9 cellular contexts compared by ENCODE assay signal in the genomic region with DNA sequence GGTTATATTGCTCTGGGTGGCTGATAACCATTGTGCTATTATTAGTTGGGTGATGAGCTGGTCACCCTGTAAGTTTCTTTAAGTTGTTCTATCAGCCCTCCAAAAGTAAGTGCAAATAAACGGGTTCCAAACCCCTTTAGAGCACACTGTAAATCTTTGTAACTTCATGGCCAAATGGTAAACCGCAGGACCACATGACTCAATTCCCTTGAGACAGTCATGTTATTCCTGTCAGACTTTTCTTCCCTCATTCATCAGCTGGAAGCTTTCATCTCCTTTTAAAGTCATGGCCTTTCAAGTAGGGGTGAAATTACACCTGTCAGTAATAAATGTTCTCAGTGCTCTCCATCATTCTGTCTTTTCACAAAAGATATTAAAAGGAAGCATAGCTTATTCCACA.
DNase-seq lines count a peak whose midpoint lies in the region; ATAC-seq and TF ChIP-seq lines count a peak whose summit lies in the region.
"Had no signal": no experiment of that assay in that cellular context is flagged by ENCODE, and none has a peak within 500 bp of the region (broad histone marks: within the 10 kb centered on the region; RNA-seq: fewer than 3 reads in every experiment).

No MANE protein-coding gene starts in this region.

- H3K36me3 ChIP-seq in sigmoid colon = no peaks in the 10 kb centered on the region
- H3K36me3 ChIP-seq: heart left ventricle had no signal

- TF ChIP-seq EP300 in sigmoid colon (IDR thresholded peaks at IDR 0.05) = no peak

- no peak overlapping the region for H3K4me3 ChIP-seq in sigmoid colon
- H3K4me3 ChIP-seq: heart left ventricle had no signal

- ATAC-seq in GM18907 (IDR thresholded peaks at IDR 0.05; ENCODE audit: unreplicated experiment) = peak; percentile 94
- peak; percentile 75 for ATAC-seq in HG02870 (IDR thresholded peaks at IDR 0.05; ENCODE audit: unreplicated experiment)
- ATAC-seq: heart left ventricle had no signal

- H3K9me3 ChIP-seq in sigmoid colon = no peaks in the 10 kb centered on the region

- intact Hi-C loops in sigmoid colon (cut with DNase I) = loop anchor here (10.0 kb wide), 2 partner anchors 246 to 384 kb away; no protein-coding TSS in a partner anchor

- TF ChIP-seq POLR2A in sigmoid colon (IDR thresholded peaks at IDR 0.05) = no peak

- WGBS in sigmoid colon, 2 donors = 3 to 19% methylated on average over 2 of the region's 2 CpGs

- no peaks in the 10 kb centered on the region for H3K27me3 ChIP-seq in sigmoid colon
- H3K27me3 ChIP-seq: heart left ventricle had no signal

- TF ChIP-seq CTCF in sigmoid colon (IDR thresholded peaks at IDR 0.05) = no peak

- H3K27ac ChIP-seq in sigmoid colon = no peak overlapping the region
- H3K27ac ChIP-seq: heart left ventricle had no signal

- DNase-seq in NCI-H526 (lab: John Stamatoyannopoulos, UW) (peak; percentile 11 to 65), renal cortical epithelial cell (ENCODE audit: low read depth) (peak; percentile 61), globus pallidus (ENCODE audit: low spot score) (no peak), sigmoid colon (no peak), NCI-H2029 treated with DMSO at 0.1 percent for 48 hours (lab: John Stamatoyannopoulos, UW) (no peak)
- no peak for DNase-seq in effector CD8-positive, alpha-beta T cell (lab: John Stamatoyannopoulos, UW)
- DNase-seq: heart left ventricle had no signal

- H3K4me1 ChIP-seq in sigmoid colon = peaks cover 0 to 28% (median 8%) of the 10 kb centered on the region in 4 donors
- H3K4me1 ChIP-seq: heart left ventricle had no signal

Comparison
In these comparisons a context has a peak if more than half of its experiments do, and no peak if none do; other contexts are left out.
1. DNase-seq: peak in NCI-H526 (2 of 2) and renal cortical epithelial cell (single experiment); none in globus pallidus (single experiment), sigmoid colon (single experiment), NCI-H2029 treated with DMSO at 0.1 percent for 48 hours (single experiment) and effector CD8-positive, alpha-beta T cell (single experiment).